Comparison of ENCODE assay signal across 20 cellular contexts in the genomic region with DNA sequence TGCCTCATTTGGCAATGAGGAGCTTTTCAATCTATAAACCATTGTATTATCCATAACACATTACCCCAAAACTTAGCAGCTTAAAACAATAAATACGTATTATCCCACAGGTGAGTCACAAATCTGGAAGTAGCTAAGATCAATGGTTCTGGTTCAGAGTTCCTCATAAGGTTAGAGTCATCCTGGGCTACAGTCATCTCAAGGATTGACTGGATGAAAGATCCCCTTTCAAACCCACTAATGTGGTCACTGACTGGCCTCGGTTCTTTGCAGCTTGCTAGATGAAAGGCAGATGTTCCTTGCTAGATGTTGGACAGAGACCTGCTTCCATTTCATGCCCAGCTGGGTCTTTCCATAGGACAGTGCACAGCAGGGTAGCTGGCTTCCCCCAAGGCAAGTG. TPM values are rescaled to one million over a fixed set of nuclear protein-coding genes. Genes with fewer than 3 reads are reported as not detected.
DNase-seq lines count a peak whose midpoint lies in the region; ATAC-seq, FAIRE-seq and TF ChIP-seq lines count a peak whose summit lies in the region.
"Had no signal": no experiment of that assay in that cellular context is flagged by ENCODE, and none has a peak within 500 bp of the region (broad histone marks: within the 10 kb centered on the region; RNA-seq: fewer than 3 reads in every experiment).

No MANE protein-coding gene starts in this region.

- no peak overlapping the region for H3K4me3 Mint-ChIP-seq in natural killer cell treated with Interleukin-12 subunit alpha and Interleukin-12 subunit beta and Interleukin-15 and Interleukin-18, amount 100 ng/mL, for 72 hours
- H3K4me3 Mint-ChIP-seq in natural killer cell (no peak overlapping the region), astrocyte (ENCODE audit: unreplicated experiment) (peak overlapping the region; percentile 29)
- H3K4me3 Mint-ChIP-seq: activated CD8-positive, alpha-beta memory T cell treated with anti-CD3 and anti-CD28 coated beads, Interleukin-2, amount 10 ng/mL, durations not matched to agents 7 days and 5 days; activated naive CD8-positive, alpha-beta T cell; memory B cell; neural crest cell had no signal

- peaks cover 4% of the 10 kb centered on the region for H3K36me3 Mint-ChIP-seq in natural killer cell treated with Interleukin-12 subunit alpha and Interleukin-12 subunit beta and Interleukin-15 and Interleukin-18, amount 100 ng/mL, for 72 hours
- H3K36me3 Mint-ChIP-seq in natural killer cell, result no peaks in the 10 kb centered on the region
- H3K36me3 Mint-ChIP-seq in astrocyte (ENCODE audit: low read depth, unreplicated experiment), result peaks cover 7% of the 10 kb centered on the region
- H3K36me3 Mint-ChIP-seq: activated naive CD8-positive, alpha-beta T cell; memory B cell had no signal

- peak in 1 of 2 donors; percentile 69 for ATAC-seq in natural killer cell treated with Interleukin-12 subunit alpha and Interleukin-12 subunit beta and Interleukin-15 and Interleukin-18, amount 100 ng/mL, for 72 hours
- ATAC-seq in natural killer cell, result no peak
- peak; percentile 49 for ATAC-seq in stimulated activated naive CD8-positive, alpha-beta T cell treated with anti-CD3 and anti-CD28 coated beads, Interleukin-15, Interleukin-2, amounts not matched to agents 100 U/mL and 50 U/mL, for 24 hours
- ATAC-seq in HG02571 (IDR thresholded peaks at IDR 0.05; ENCODE audit: unreplicated experiment), result no peak
- ATAC-seq: heart left ventricle had no signal

- intact Hi-C loops in natural killer cell (cut with micrococcal nuclease), result loop anchor here (2.0 to 10.0 kb wide), 2 partner anchors 87 to 125 kb away; no protein-coding TSS in a partner anchor

- H3K27ac Mint-ChIP-seq in natural killer cell treated with Interleukin-12 subunit alpha and Interleukin-12 subunit beta and Interleukin-15 and Interleukin-18, amount 100 ng/mL, for 72 hours, result peak overlapping the region; percentile 13 to 23
- H3K27ac Mint-ChIP-seq in natural killer cell (no peak overlapping the region), astrocyte (ENCODE audit: unreplicated experiment) (peak overlapping the region; percentile 82)
- H3K27ac Mint-ChIP-seq: activated CD8-positive, alpha-beta memory T cell treated with anti-CD3 and anti-CD28 coated beads, Interleukin-2, amount 10 ng/mL, durations not matched to agents 7 days and 5 days; activated naive CD8-positive, alpha-beta T cell; memory B cell had no signal

- H4K20me1 ChIP-seq in astrocyte (ENCODE audit: insufficient read depth, low read length), result no peaks in the 10 kb centered on the region

- no peak overlapping the region for H3K9ac ChIP-seq in astrocyte (ENCODE audit: low read length)

- H3K36me3 ChIP-seq in astrocyte (ENCODE audit: insufficient read depth, low read length), result peaks cover 13% of the 10 kb centered on the region

- TF ChIP-seq CTCF in natural killer cell (IDR thresholded peaks at IDR 0.05) (no peak), astrocyte (IDR thresholded peaks at IDR 0.05; ENCODE audit: insufficient read depth, low read depth, low read length) (no peak)

- no peaks in the 10 kb centered on the region for H3K9me3 ChIP-seq in astrocyte (ENCODE audit: insufficient read depth, low read depth, low read length)
- H3K9me3 ChIP-seq: esophagus muscularis mucosa, heart left ventricle had no signal

- no peak overlapping the region for H2AFZ ChIP-seq in astrocyte (ENCODE audit: low read depth, low read length)
- H2AFZ ChIP-seq: PC-9 had no signal

- H3K27ac ChIP-seq in astrocyte (ENCODE audit: low read depth, low read length), result peak overlapping the region; percentile 20
- H3K27ac ChIP-seq: cardiac muscle cell, esophagus muscularis mucosa, heart left ventricle, PC-9 had no signal

- no peak for DNase-seq in natural killer cell treated with Interleukin-12 subunit alpha and Interleukin-12 subunit beta and Interleukin-15 and Interleukin-18, amount 100 ng/mL, for 72 hours (ENCODE audit: low spot score)
- no peak for DNase-seq in natural killer cell
- DNase-seq in HCEC 1CT, result peak; percentile 51
- DNase-seq in astrocyte (ENCODE audit: low read depth), result peak; percentile 71
- DNase-seq in stimulated activated naive CD8-positive, alpha-beta T cell treated with anti-CD3 and anti-CD28 coated beads, Interleukin-15, Interleukin-2, amounts not matched to agents 100 U/mL and 50 U/mL, for 24 hours, result no peak
- DNase-seq in COR-L47 (lab: John Stamatoyannopoulos, UW), result no peak
- no peak for DNase-seq in mesenteric fat pad (ENCODE audit: low spot score)
- DNase-seq: activated CD8-positive, alpha-beta memory T cell treated with anti-CD3 and anti-CD28 coated beads, Interleukin-2, amount 10 ng/mL, durations not matched to agents 7 days and 5 days; C1 segment of cervical spinal cord; heart left ventricle; islet precursor cell; KG1; PC-9 had no signal

- H3K4me2 ChIP-seq in astrocyte (ENCODE audit: low read length), result peak overlapping the region; percentile 16
- H3K4me2 ChIP-seq: PC-9 had no signal

- H3K4me1 Mint-ChIP-seq in natural killer cell treated with Interleukin-12 subunit alpha and Interleukin-12 subunit beta and Interleukin-15 and Interleukin-18, amount 100 ng/mL, for 72 hours (ENCODE audit: low read depth in 2 of 2), result no peaks in the 10 kb centered on the region
- H3K4me1 Mint-ChIP-seq in natural killer cell (no peaks in the 10 kb centered on the region), astrocyte (ENCODE audit: low read depth, unreplicated experiment) (peaks cover 16% of the 10 kb centered on the region)
- H3K4me1 Mint-ChIP-seq: neural crest cell had no signal

- no peaks in the 10 kb centered on the region for H3K9me3 Mint-ChIP-seq in natural killer cell treated with Interleukin-12 subunit alpha and Interleukin-12 subunit beta and Interleukin-15 and Interleukin-18, amount 100 ng/mL, for 72 hours
- H3K9me3 Mint-ChIP-seq in natural killer cell, result no peaks in the 10 kb centered on the region
- peaks cover 2% of the 10 kb centered on the region for H3K9me3 Mint-ChIP-seq in astrocyte (ENCODE audit: unreplicated experiment)
- H3K9me3 Mint-ChIP-seq: memory B cell, neural crest cell had no signal

- no peak for FAIRE-seq in astrocyte (lab: Jason Lieb, UNC)
- FAIRE-seq: TTC549 had no signal

- H3K27me3 ChIP-seq in astrocyte (ENCODE audit: insufficient read depth, low read length), result no peaks in the 10 kb centered on the region
- H3K27me3 ChIP-seq: cardiac muscle cell, esophagus muscularis mucosa, heart left ventricle had no signal

- no peak overlapping the region for H3K4me3 ChIP-seq in astrocyte (ENCODE audit: insufficient read depth, low read depth, low read length)
- H3K4me3 ChIP-seq: cardiac muscle cell, esophagus muscularis mucosa, heart left ventricle, PC-9 had no signal

- no peaks in the 10 kb centered on the region for H3K79me2 ChIP-seq in astrocyte (ENCODE audit: insufficient read depth, low read length)

- H3K27me3 Mint-ChIP-seq in natural killer cell treated with Interleukin-12 subunit alpha and Interleukin-12 subunit beta and Interleukin-15 and Interleukin-18, amount 100 ng/mL, for 72 hours, result no peaks in the 10 kb centered on the region
- no peaks in the 10 kb centered on the region for H3K27me3 Mint-ChIP-seq in natural killer cell (ENCODE audit: low read depth in 2 of 2)
- no peaks in the 10 kb centered on the region for H3K27me3 Mint-ChIP-seq in astrocyte (ENCODE audit: low read depth, unreplicated experiment)
- H3K27me3 Mint-ChIP-seq: activated CD8-positive, alpha-beta memory T cell treated with anti-CD3 and anti-CD28 coated beads, Interleukin-2, amount 10 ng/mL, durations not matched to agents 7 days and 5 days; activated naive CD8-positive, alpha-beta T cell; memory B cell had no signal

- peaks cover 7% of the 10 kb centered on the region for H3K4me1 ChIP-seq in astrocyte (ENCODE audit: insufficient read depth, low read length)

RNA-seq across cellular contexts. Expression of a gene that starts 8.1 kb away (rescaled TPM):
- total RNA-seq in natural killer cell treated with Interleukin-12 subunit alpha and Interleukin-12 subunit beta and Interleukin-15 and Interleukin-18, amount 100 ng/mL, for 72 hours, result 10 to 100 TPM; 14.3 to 26.7 TPM
- 10 to 100 TPM; 17.0 to 22.4 (median 22.0) TPM for total RNA-seq in natural killer cell
- total RNA-seq in astrocyte, result 16.1 and 17.1 TPM in 2 replicates
- total RNA-seq in mesenteric fat pad, result 16.1 TPM

RNA-seq across cellular contexts. Expression of a gene that starts 49.1 kb away (rescaled TPM):
- total RNA-seq in natural killer cell treated with Interleukin-12 subunit alpha and Interleukin-12 subunit beta and Interleukin-15 and Interleukin-18, amount 100 ng/mL, for 72 hours, result 1 to 10 TPM; 3.3 to 3.8 TPM
- 1 to 10 TPM in 2 of 3 donors, under 1 TPM in 1; 0.80 to 1.3 (median 1.0) TPM for total RNA-seq in natural killer cell
- 7.6 and 9.4 TPM in 2 replicates for total RNA-seq in astrocyte
- 14.0 TPM for total RNA-seq in mesenteric fat pad

RNA-seq across cellular contexts. Expression of a gene that starts 58.0 kb away (rescaled TPM):
- 10 to 100 TPM; 38.5 to 51.2 TPM for total RNA-seq in natural killer cell treated with Interleukin-12 subunit alpha and Interleukin-12 subunit beta and Interleukin-15 and Interleukin-18, amount 100 ng/mL, for 72 hours
- total RNA-seq in natural killer cell (10 to 100 TPM; 15.2 to 27.5 (median 26.8) TPM), astrocyte (10.1 and 11.0 TPM in 2 replicates), mesenteric fat pad (19.7 TPM)

RNA-seq across cellular contexts. Expression of a gene that starts 58.1 kb away (rescaled TPM):
- total RNA-seq in natural killer cell treated with Interleukin-12 subunit alpha and Interleukin-12 subunit beta and Interleukin-15 and Interleukin-18, amount 100 ng/mL, for 72 hours, result 10 to 100 TPM; 15.3 to 16.8 TPM
- total RNA-seq in natural killer cell, result 1 to 10 TPM; 5.2 to 8.3 (median 6.3) TPM
- total RNA-seq in astrocyte, result 5.6 and 6.8 TPM in 2 replicates
- total RNA-seq in mesenteric fat pad, result 7.8 TPM

Comparison
In these comparisons a context has a peak if more than half of its experiments do, and no peak if none do; other contexts are left out.
1. H3K27ac Mint-ChIP-seq: peak in natural killer cell treated with Interleukin-12 subunit alpha and Interleukin-12 subunit beta and Interleukin-15 and Interleukin-18, amount 100 ng/mL, for 72 hours (2 of 2) and astrocyte (single experiment); none in natural killer cell (0 of 2).
2. DNase-seq: peak in HCEC 1CT (single experiment) and astrocyte (single experiment); none in natural killer cell treated with Interleukin-12 subunit alpha and Interleukin-12 subunit beta and Interleukin-15 and Interleukin-18, amount 100 ng/mL, for 72 hours (single experiment), natural killer cell (single experiment), stimulated activated naive CD8-positive, alpha-beta T cell treated with anti-CD3 and anti-CD28 coated beads, Interleukin-15, Interleukin-2, amounts not matched to agents 100 U/mL and 50 U/mL, for 24 hours (single experiment), COR-L47 (single experiment) and mesenteric fat pad (single experiment).